11 cellular contexts compared by ENCODE assay signal in the genomic region with DNA sequence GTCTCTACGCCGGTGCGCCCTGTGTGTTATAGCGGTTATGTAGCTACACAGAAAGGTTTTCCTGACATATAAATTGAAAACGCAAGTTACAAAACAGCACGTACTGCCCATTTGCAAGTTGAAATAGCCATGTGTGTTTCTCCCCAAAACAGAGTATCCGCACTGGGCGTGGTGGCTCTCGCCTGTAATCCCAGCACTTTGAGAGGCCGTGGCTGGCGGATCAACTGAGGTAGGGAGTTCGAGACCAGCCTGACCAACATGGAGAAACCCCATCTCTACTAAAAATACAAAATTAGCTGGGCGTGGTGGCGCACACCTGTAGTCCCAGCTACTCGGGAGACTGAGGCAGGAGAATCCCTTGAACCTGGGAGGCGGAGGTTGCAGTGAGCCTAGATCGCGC. TPM values are rescaled to one million over a fixed set of nuclear protein-coding genes. Genes with fewer than 3 reads are reported as not detected.
DNase-seq lines count a peak whose midpoint lies in the region; ATAC-seq and TF ChIP-seq lines count a peak whose summit lies in the region.
"Not testable (repeated sequence)": the region's sequence is repeated elsewhere in the genome, so short reads cannot be mapped to it uniquely, and the experiment has no call there.
"Had no signal": no experiment of that assay in that cellular context is flagged by ENCODE, and none has a peak within 500 bp of the region (broad histone marks: within the 10 kb centered on the region; RNA-seq: fewer than 3 reads in every experiment).

No MANE protein-coding gene starts in this region.

- H3K27ac ChIP-seq in HCT116 (ENCODE audit: low read depth, low read length) = not testable (repeated sequence)
- peak overlapping the region; percentile 46; the same call in 1 of the 2 replicates for H3K27ac ChIP-seq in RWPE1
- peak overlapping the region in 2 of 5 donors; percentile 67 to 71 for H3K27ac ChIP-seq in stomach

- not testable (repeated sequence) for H3K4me1 ChIP-seq in BE2C
- peaks cover 3 to 19% of the 10 kb centered on the region in 2 experiments; a peak in 2 of 4 replicates for H3K4me1 ChIP-seq in HCT116 (ENCODE audit: control insufficient read depth in 1 of 2, insufficient read depth in 2 of 2, low read length in 2 of 2)
- peaks cover 7 to 15% (median 13%) of the 10 kb centered on the region in 4 donors for H3K4me1 ChIP-seq in stomach

- H3K27me3 Mint-ChIP-seq in activated CD8-positive, alpha-beta T cell treated with anti-CD3 and anti-CD28 coated beads, Interleukin-2, amount 10 ng/mL, durations not matched to agents 7 days and 5 days (ENCODE audit: low read depth) = peaks cover 14% of the 10 kb centered on the region
- H3K27me3 Mint-ChIP-seq in brain; natural killer cell (ENCODE audit: low read depth in 2 of 2): not testable (repeated sequence)

- H3K9me2 ChIP-seq in HCT116 (ENCODE audit: insufficient read depth) = not testable (repeated sequence)

- not testable (repeated sequence) for H3K9me3 ChIP-seq in BE2C; HCT116 (ENCODE audit: control insufficient read depth in 1 of 2, insufficient read depth in 1 of 2, low read depth in 1 of 2, low read length in 2 of 2); stomach

- not testable (repeated sequence) for H3K36me3 Mint-ChIP-seq in activated CD8-positive, alpha-beta T cell treated with anti-CD3 and anti-CD28 coated beads, Interleukin-2, amount 10 ng/mL, durations not matched to agents 7 days and 5 days (ENCODE audit: low read depth); brain; natural killer cell

- POLR2A ChIA-PET in HCT116 (lab: Charles Lee) (interaction anchor here (0.8 to 1.1 kb wide), 7 partner anchors 11 to 26 kb away, joined by 3 to 6 read pairs (median 3); no protein-coding TSS in a partner anchor), RWPE1 (lab: Yijun Ruan, JAX; ENCODE audit: low non-redundant PET) (interaction anchor here (0.6 kb wide), 1 partner anchor 225 kb away, joined by 3 read pairs; no protein-coding TSS in a partner anchor)
- POLR2A ChIA-PET in activated CD8-positive, alpha-beta T cell treated with anti-CD3 and anti-CD28 coated beads, Interleukin-2, amount 10 ng/mL, durations not matched to agents 7 days and 5 days (lab: Charles Lee) = interaction anchor here (0.5 kb wide), 1 partner anchor 21 kb away, joined by 4 read pairs; no protein-coding TSS in a partner anchor

- H3K79me2 ChIP-seq in HCT116 (ENCODE audit: insufficient read depth, low read length) = not testable (repeated sequence)

- intact Hi-C loops in HCT116 (cut with micrococcal nuclease) = loop anchor here (5.0 kb wide), 1 partner anchor 94 kb away; no protein-coding TSS in a partner anchor
- intact Hi-C loops in Right ventricle myocardium inferior (cut with DNase I); stomach (cut with DNase I; ENCODE audit: low total_unique reads): not testable (repeated sequence)
- intact Hi-C loops in natural killer cell (cut with micrococcal nuclease) = loop anchor here (2.0 kb wide), 1 partner anchor 22 kb away; the partner anchor contains the start of gene QSOX2

- peak overlapping the region; percentile 84 for H3K27ac Mint-ChIP-seq in activated CD8-positive, alpha-beta T cell treated with anti-CD3 and anti-CD28 coated beads, Interleukin-2, amount 10 ng/mL, durations not matched to agents 7 days and 5 days
- not testable (repeated sequence) for H3K27ac Mint-ChIP-seq in brain
- H3K27ac Mint-ChIP-seq in natural killer cell = peak overlapping the region; percentile 31 to 70

- not testable (repeated sequence) for ATAC-seq in HCT116; activated CD8-positive, alpha-beta T cell treated with anti-CD3 and anti-CD28 coated beads, Interleukin-2, amount 10 ng/mL, durations not matched to agents 7 days and 5 days; Right ventricle myocardium inferior; natural killer cell

- not testable (repeated sequence) for H3K36me3 ChIP-seq in BE2C; HCT116 (ENCODE audit: control insufficient read depth in 1 of 2, insufficient read depth in 2 of 2, low read length in 2 of 2); stomach

- H3K4me3 ChIP-seq in BE2C (ENCODE audit: low read depth, low read length) (peak overlapping the region; percentile 60), HCT116 (replicated peaks in 1 of 2; ENCODE audit: low read depth in 1 of 2, low read length in 2 of 2) (peak overlapping the region; percentile 0 to 62; a peak in 3 of 4 replicates), stomach (peak overlapping the region; percentile 49 to 59 (median 51))

- TF ChIP-seq POLR2A in HCT116 (IDR thresholded peaks at IDR 0.05; ENCODE audit: borderline replicate concordance, extremely low read depth, insufficient read depth, insufficient read length); stomach (IDR thresholded peaks at IDR 0.05): not testable (repeated sequence)

- H3K9ac ChIP-seq in HCT116 (ENCODE audit: low read length) = peak overlapping the region; percentile 64

- peak overlapping the region; percentile 73 for H3K4me3 Mint-ChIP-seq in activated CD8-positive, alpha-beta T cell treated with anti-CD3 and anti-CD28 coated beads, Interleukin-2, amount 10 ng/mL, durations not matched to agents 7 days and 5 days
- peak overlapping the region; percentile 60 to 70 (median 64) for H3K4me3 Mint-ChIP-seq in brain
- H3K4me3 Mint-ChIP-seq in natural killer cell = peak overlapping the region; percentile 79

- 85 to 93% (median 90%) methylated on average over 17 to 18 of the region's 18 CpGs for WGBS in stomach, 5 donors

- H4K20me1 ChIP-seq in HCT116 (ENCODE audit: insufficient read depth) = not testable (repeated sequence)

- H3K4me1 Mint-ChIP-seq in activated CD8-positive, alpha-beta T cell treated with anti-CD3 and anti-CD28 coated beads, Interleukin-2, amount 10 ng/mL, durations not matched to agents 7 days and 5 days (ENCODE audit: low read depth); natural killer cell: not testable (repeated sequence)
- peaks cover 36% of the 10 kb centered on the region for H3K4me1 Mint-ChIP-seq in brain

- H3K9me3 Mint-ChIP-seq in activated CD8-positive, alpha-beta T cell treated with anti-CD3 and anti-CD28 coated beads, Interleukin-2, amount 10 ng/mL, durations not matched to agents 7 days and 5 days (ENCODE audit: insufficient read depth); natural killer cell: not testable (repeated sequence)
- H3K9me3 Mint-ChIP-seq in brain = peaks cover 0 to 15% (median 8%) of the 10 kb centered on the region in 5 experiments

- TF ChIP-seq EP300 in stomach (IDR thresholded peaks at IDR 0.05) = not testable (repeated sequence)

- not testable (repeated sequence) for BruUV-seq in HCT116 (replicated peaks; lab: Mats Ljungman, UMichigan)

- H3K4me2 ChIP-seq in HCT116 (ENCODE audit: low read length) = peak overlapping the region; percentile 82

- RAD21 ChIA-PET in HCT116 (lab: Charles Lee; ENCODE audit: low non-redundant PET in 1 of 2, low total read pairs in 2 of 2, uncharacterized antibody in 2 of 2, unreplicated experiment in 2 of 2) = not testable (repeated sequence)

- not testable (repeated sequence) for TF ChIP-seq CTCF in BE2C (IDR thresholded peaks at IDR 0.05; ENCODE audit: low read depth, low read length); HCT116 (IDR thresholded peaks at IDR 0.05 in 2 of 3, conservative IDR thresholded peaks at IDR 0.05 in 1 of 3; ENCODE audit: borderline replicate concordance in 1 of 3, insufficient read depth in 1 of 3, low read depth in 2 of 3, low read length in 2 of 3); RWPE1 (conservative IDR thresholded peaks at IDR 0.05; ENCODE audit: low read depth); brain (conservative IDR thresholded peaks at IDR 0.05); natural killer cell (IDR thresholded peaks at IDR 0.05); stomach (IDR thresholded peaks at IDR 0.05)

- H2AFZ ChIP-seq in HCT116 (ENCODE audit: low read depth, low read length, poor library complexity, severe bottlenecking) = peak overlapping the region; percentile 84

- CTCF ChIA-PET in HCT116 (lab: Charles Lee) (interaction anchor here (0.7 to 1.7 kb wide), 2 partner anchors 96 to 97 kb away, joined by 3 to 6 read pairs; partner anchors contain the start of gene DNLZ), RWPE1 (lab: Yijun Ruan, JAX) (interaction anchor here (0.6 to 2.0 kb wide), 6 partner anchors 9 to 96 kb away, joined by 3 to 13 read pairs (median 4); no protein-coding TSS in a partner anchor)
- CTCF ChIA-PET in activated CD8-positive, alpha-beta T cell treated with anti-CD3 and anti-CD28 coated beads, Interleukin-2, amount 10 ng/mL, durations not matched to agents 7 days and 5 days (lab: Charles Lee) = interaction anchor here (0.8 to 1.8 kb wide), 9 partner anchors 11 to 144 kb away, joined by 3 to 9 read pairs (median 4); no protein-coding TSS in a partner anchor

- not testable (repeated sequence) for DNase-seq in BE2C; HCT116 (ENCODE audit: low read depth, low spot score); RWPE1 (ENCODE audit: low spot score); activated CD8-positive, alpha-beta T cell treated with anti-CD3 and anti-CD28 coated beads, Interleukin-2, amount 10 ng/mL, durations not matched to agents 7 days and 5 days; natural killer cell; stomach
- DNase-seq in Right ventricle myocardium inferior (ENCODE audit: missing footprints) = peak; percentile 14

- not testable (repeated sequence) for H3K27me3 ChIP-seq in BE2C; HCT116 (ENCODE audit: insufficient read depth, low read length)
- peaks cover 0 to 24% (median 0%) of the 10 kb centered on the region in 3 donors for H3K27me3 ChIP-seq in stomach

- not testable (repeated sequence) for TF ChIP-seq RAD21 in HCT116 (IDR thresholded peaks at IDR 0.05; ENCODE audit: low read depth)

RNA-seq across cellular contexts. Expression of gene QSOX2, which starts 21.0 kb away (rescaled TPM):
- polyA plus RNA-seq in BE2C (2012; ENCODE audit: insufficient read depth, insufficient read length, low read depth) = 65.1 TPM
- total RNA-seq in HCT116 (2021; ENCODE audit: unreplicated experiment) (34.6 TPM), Right ventricle myocardium inferior (8.3 TPM), natural killer cell (10 to 100 TPM; 10.8 to 16.7 (median 16.6) TPM), stomach (10 to 100 TPM in 2 of 5 donors, 1 to 10 TPM in 3; 4.7 to 33.5 (median 7.7) TPM)
- polyA plus RNA-seq in HCT116 (2012) = 18.1 and 23.6 TPM in 2 replicates
- 10 to 100 TPM; 11.4 to 12.6 TPM for total RNA-seq in activated CD8-positive, alpha-beta T cell treated with anti-CD3 and anti-CD28 coated beads, Interleukin-2, amount 10 ng/mL, durations not matched to agents 7 days and 5 days
- polyA plus RNA-seq in brain (ENCODE audit: insufficient read depth, low read depth, low replicate concordance) (33.2 TPM), stomach (1 to 10 TPM; 1.5 to 4.5 (median 2.6) TPM)

RNA-seq across cellular contexts. Expression of gene CCDC187, which starts 37.3 kb away (rescaled TPM):
- polyA plus RNA-seq in BE2C (2012; ENCODE audit: insufficient read depth, insufficient read length, low read depth) = not detected
- 4.6 TPM for total RNA-seq in HCT116 (2021; ENCODE audit: unreplicated experiment)
- polyA plus RNA-seq in HCT116 (2012) = 1.2 and 1.5 TPM in 2 replicates
- total RNA-seq in activated CD8-positive, alpha-beta T cell treated with anti-CD3 and anti-CD28 coated beads, Interleukin-2, amount 10 ng/mL, durations not matched to agents 7 days and 5 days = not detected
- 5.3 TPM for polyA plus RNA-seq in brain (ENCODE audit: insufficient read depth, low read depth, low replicate concordance)
- not detected for total RNA-seq in Right ventricle myocardium inferior
- total RNA-seq in natural killer cell = under 1 TPM in 1 of 3 donors, not detected in 2; 0.18 TPM
- total RNA-seq in stomach = 1 to 10 TPM in 2 of 5 donors, under 1 TPM in 2, not detected in 1; 0.45 to 2.8 (median 1.7) TPM
- under 1 TPM; 0.12 to 0.31 (median 0.18) TPM for polyA plus RNA-seq in stomach
- total RNA-seq: A673, dermis blood vessel endothelial cell, renal cortical epithelial cell had no signal
